In the genomic region with DNA sequence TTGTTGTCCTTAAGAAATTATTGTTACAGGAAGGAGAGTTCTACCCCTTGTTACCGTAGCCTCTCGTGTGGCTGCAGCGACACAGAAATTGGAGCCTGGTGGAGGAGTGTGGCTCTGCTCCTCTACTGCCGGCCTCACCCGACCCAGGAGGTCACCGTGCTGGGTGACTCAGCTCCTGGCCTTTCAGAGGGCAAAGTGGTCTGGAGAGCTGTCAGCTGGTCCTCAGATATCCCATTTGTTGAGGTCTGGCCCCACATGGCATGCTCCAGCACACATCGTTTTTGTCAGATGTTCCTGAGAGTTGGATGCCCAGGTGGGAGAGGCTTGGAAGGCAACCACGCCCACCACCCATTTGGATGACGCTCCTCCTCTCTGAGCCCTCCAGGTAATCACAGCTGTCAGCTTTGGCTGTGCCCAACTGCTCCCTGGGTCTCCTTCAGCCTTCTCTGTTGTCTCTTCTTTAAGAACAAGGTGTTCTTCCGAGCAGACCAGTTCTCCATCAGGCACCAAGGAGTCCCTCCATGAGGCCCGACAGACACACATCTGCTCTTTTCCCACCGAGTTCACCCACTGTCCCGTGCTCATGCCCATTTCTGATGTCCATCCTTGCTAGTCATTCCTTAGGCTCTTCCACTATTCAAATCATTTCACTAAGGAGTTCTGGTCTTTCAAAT, we compare ENCODE assay signal across 1 cellular context.
TF ChIP-seq lines count a peak whose summit lies in the region.

No MANE protein-coding gene starts in this region.

TF ChIP-seq in IMR-90, 13 proteins besides CTCF, POLR2A, EP300 and RAD21:
- TF ChIP-seq MAFK (IDR thresholded peaks at IDR 0.05; ENCODE audit: low read depth, low read length) = no peak
- no peak for TF ChIP-seq NFE2L2 (IDR thresholded peaks at IDR 0.05; ENCODE audit: low read depth, low read length)
- no peak for TF ChIP-seq RCOR1 (IDR thresholded peaks at IDR 0.05; ENCODE audit: insufficient replicate concordance, low read length)
- TF ChIP-seq, protein P1, sequence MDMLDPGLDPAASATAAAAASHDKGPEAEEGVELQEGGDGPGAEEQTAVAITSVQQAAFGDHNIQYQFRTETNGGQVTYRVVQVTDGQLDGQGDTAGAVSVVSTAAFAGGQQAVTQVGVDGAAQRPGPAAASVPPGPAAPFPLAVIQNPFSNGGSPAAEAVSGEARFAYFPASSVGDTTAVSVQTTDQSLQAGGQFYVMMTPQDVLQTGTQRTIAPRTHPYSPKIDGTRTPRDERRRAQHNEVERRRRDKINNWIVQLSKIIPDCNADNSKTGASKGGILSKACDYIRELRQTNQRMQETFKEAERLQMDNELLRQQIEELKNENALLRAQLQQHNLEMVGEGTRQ (IDR thresholded peaks at IDR 0.05; ENCODE audit: low read depth, low read length) = no peak
- no peak for TF ChIP-seq MXI1 (IDR thresholded peaks at IDR 0.05; ENCODE audit: borderline replicate concordance, low read depth, low read length)
- no peak for TF ChIP-seq CEBPB (IDR thresholded peaks at IDR 0.05; ENCODE audit: low read depth, low read length)
- TF ChIP-seq MAZ (IDR thresholded peaks at IDR 0.05; ENCODE audit: borderline replicate concordance, low read depth, low read length) = no peak
- no peak for TF ChIP-seq RFX5 (IDR thresholded peaks at IDR 0.05; ENCODE audit: low read depth, low read length)
- TF ChIP-seq, protein P2, sequence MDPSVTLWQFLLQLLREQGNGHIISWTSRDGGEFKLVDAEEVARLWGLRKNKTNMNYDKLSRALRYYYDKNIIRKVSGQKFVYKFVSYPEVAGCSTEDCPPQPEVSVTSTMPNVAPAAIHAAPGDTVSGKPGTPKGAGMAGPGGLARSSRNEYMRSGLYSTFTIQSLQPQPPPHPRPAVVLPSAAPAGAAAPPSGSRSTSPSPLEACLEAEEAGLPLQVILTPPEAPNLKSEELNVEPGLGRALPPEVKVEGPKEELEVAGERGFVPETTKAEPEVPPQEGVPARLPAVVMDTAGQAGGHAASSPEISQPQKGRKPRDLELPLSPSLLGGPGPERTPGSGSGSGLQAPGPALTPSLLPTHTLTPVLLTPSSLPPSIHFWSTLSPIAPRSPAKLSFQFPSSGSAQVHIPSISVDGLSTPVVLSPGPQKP (IDR thresholded peaks at IDR 0.05; ENCODE audit: borderline replicate concordance, low read depth, low read length) = no peak
- no peak for TF ChIP-seq FOS (IDR thresholded peaks at IDR 0.05; ENCODE audit: low read depth, low read length)
